In genomic region chr5:123810253-123810652, GRCh38 we compare ENCODE assay signal across 11 cellular contexts.
DNase-seq lines count a peak whose midpoint lies in the region; ATAC-seq and TF ChIP-seq lines count a peak whose summit lies in the region.
"Had no signal": no experiment of that assay in that cellular context is flagged by ENCODE, and none has a peak within 500 bp of the region (broad histone marks: within the 10 kb centered on the region; RNA-seq: fewer than 3 reads in every experiment).

No MANE protein-coding gene starts in this region.

- H3K4me1 ChIP-seq in BLaER1 (peaks cover 93% of the 10 kb centered on the region), KMS-11 (ENCODE audit: low read depth, poor library complexity, severe bottlenecking) (peaks cover 61% of the 10 kb centered on the region), mesodermal cell (ENCODE audit: control insufficient read depth, insufficient read depth, low read length, poor library complexity, severe bottlenecking) (peaks cover 59% of the 10 kb centered on the region)

- intact Hi-C loops in dorsolateral prefrontal cortex (cut with DNase I) = loop anchor here in 1 of 2 donors (5.0 kb wide), 1 partner anchor 62 kb away; no protein-coding TSS in a partner anchor

- peak overlapping the region; percentile 62 for H3K9ac ChIP-seq in BLaER1
- H3K9ac ChIP-seq in KMS-11 = no peak overlapping the region

- no peaks in the 10 kb centered on the region for H4K20me1 ChIP-seq in BLaER1
- no peaks in the 10 kb centered on the region for H4K20me1 ChIP-seq in KMS-11 (ENCODE audit: insufficient read depth)

- no peak for ATAC-seq in HG02973 (IDR thresholded peaks at IDR 0.05; ENCODE audit: unreplicated experiment)
- ATAC-seq in GM18867 (IDR thresholded peaks at IDR 0.05; ENCODE audit: unreplicated experiment) = no peak

- no peaks in the 10 kb centered on the region for H3K79me2 ChIP-seq in KMS-11 (ENCODE audit: insufficient read depth, low read depth)

- H3K4me2 ChIP-seq in BLaER1 (peak overlapping the region; percentile 84), KMS-11 (peak overlapping the region; percentile 37; the same call in 1 of the 2 replicates)

- 26 to 37% methylated on average over 3 of the region's 4 CpGs for WGBS in mesodermal cell (ENCODE audit: insufficient coverage in 2 of 2), 2 experiments

- H3K36me3 ChIP-seq in BLaER1 (no peaks in the 10 kb centered on the region), KMS-11 (ENCODE audit: insufficient read depth) (no peaks in the 10 kb centered on the region), mesodermal cell (ENCODE audit: control insufficient read depth, insufficient read depth, low read length) (no peaks in the 10 kb centered on the region)
- H3K36me3 ChIP-seq: BE2C had no signal

- no peaks in the 10 kb centered on the region for H3K27me3 ChIP-seq in BLaER1
- H3K27me3 ChIP-seq in KMS-11 (ENCODE audit: insufficient read depth, low read depth) = no peaks in the 10 kb centered on the region
- H3K27me3 ChIP-seq in dorsolateral prefrontal cortex = no peaks in the 10 kb centered on the region
- H3K27me3 ChIP-seq: BE2C had no signal

- peak overlapping the region; percentile 47; the same call in 1 of the 2 replicates for H2AFZ ChIP-seq in KMS-11 (ENCODE audit: low read depth)

- H3K9me3 ChIP-seq in BLaER1 (no peaks in the 10 kb centered on the region), mesodermal cell (ENCODE audit: control insufficient read depth, low read length) (no peaks in the 10 kb centered on the region)
- H3K9me3 ChIP-seq: BE2C had no signal

- H3K27ac ChIP-seq in BLaER1 (peak overlapping the region; percentile 89), KMS-11 (peak overlapping the region; percentile 8; the same call in 1 of the 2 replicates), dorsolateral prefrontal cortex (peak overlapping the region in 40 of 59 donors; percentile 10 to 90 (median 76)), mesodermal cell (ENCODE audit: low read depth, low read length, severe bottlenecking) (peak overlapping the region; percentile 62)

- DNase-seq in dorsolateral prefrontal cortex = no peak
- DNase-seq in central memory CD4-positive, alpha-beta T cell = no peak
- no peak for DNase-seq in T1000 (lab: John Stamatoyannopoulos, UW)
- DNase-seq: naive B cell; stimulated activated CD4-positive, alpha-beta T cell treated with anti-CD3 and anti-CD28 coated beads, Interleukin-2, amount 100 ng/mL, for 48 hours had no signal

- TF ChIP-seq CTCF in KMS-11 (conservative IDR thresholded peaks at IDR 0.05; ENCODE audit: low read depth, low read length) (no peak), dorsolateral prefrontal cortex (IDR thresholded peaks at IDR 0.05 in 54 of 56, conservative IDR thresholded peaks at IDR 0.05 in 2 of 56; ENCODE audit: low read depth in 1 of 56, partially characterized antibody in 56 of 56) (no peak)

- H3K4me3 ChIP-seq in BLaER1 = 0 out of 2 replicates have a peak overlapping the region, but pooled peaks have one; percentile 31
- no peak overlapping the region for H3K4me3 ChIP-seq in KMS-11 (IDR thresholded peaks at IDR 0.05; ENCODE audit: insufficient read depth, low read depth, low read length)
- no peak overlapping the region for H3K4me3 ChIP-seq in dorsolateral prefrontal cortex
- H3K4me3 ChIP-seq in mesodermal cell (ENCODE audit: extremely low read depth, insufficient read depth, low read length, poor library complexity, severe bottlenecking) = no peak overlapping the region

Comparison
In these comparisons a context has a peak if more than half of its experiments do, and no peak if none do; other contexts are left out.
1. H3K27ac ChIP-seq: peak in every context shown above with its lines; median percentile 89 in BLaER1; 76 in dorsolateral prefrontal cortex; 62 in mesodermal cell; 8 in KMS-11.